ENCODE assay signal across 19 cellular contexts in the genomic region with DNA sequence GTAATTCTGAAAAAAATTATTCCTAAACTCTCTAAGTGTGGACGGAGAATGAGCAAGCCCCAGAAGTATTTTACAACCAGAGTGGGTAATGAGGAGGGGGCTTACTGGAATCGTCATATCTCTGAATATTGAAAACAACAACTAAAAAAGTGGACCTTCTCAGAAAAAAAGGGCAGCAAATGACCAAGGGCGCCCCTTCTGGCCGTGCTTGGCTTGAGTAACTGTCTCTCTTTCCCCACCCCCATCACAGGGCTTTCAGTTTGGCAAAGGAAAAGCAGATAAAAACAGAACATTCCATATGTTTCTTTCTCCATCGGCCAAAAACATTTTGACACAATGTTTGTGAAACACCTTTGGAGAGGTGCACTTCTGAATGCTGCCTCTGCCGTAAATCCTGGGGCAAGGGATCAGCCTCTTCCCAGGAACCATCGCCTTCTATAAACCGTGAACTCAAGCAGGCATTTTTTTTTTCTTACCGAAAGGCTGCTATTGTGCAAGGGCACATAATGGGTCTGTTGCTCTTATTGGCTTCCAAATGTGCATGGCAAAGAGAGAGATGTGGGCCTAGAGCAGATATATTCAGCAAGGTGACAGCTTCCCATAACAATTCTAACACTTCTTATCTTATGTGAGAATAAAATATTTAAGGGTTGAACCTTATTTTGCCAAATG.
A peak's percentile ranks its signal among the peaks of the same experiment; 100 is the strongest.
DNase-seq lines count a peak whose midpoint lies in the region; ATAC-seq, FAIRE-seq and TF ChIP-seq lines count a peak whose summit lies in the region.
"Had no signal": no experiment of that assay in that cellular context is flagged by ENCODE, and none has a peak within 500 bp of the region (broad histone marks: within the 10 kb centered on the region; RNA-seq: fewer than 3 reads in every experiment).

No MANE protein-coding gene starts in this region.

- H3F3A ChIP-seq in PC-3 (ENCODE audit: low read length, unreplicated experiment), result no peaks in the 10 kb centered on the region

- TF ChIP-seq CTCF in A673 (conservative IDR thresholded peaks at IDR 0.05; ENCODE audit: low read depth, low read length) (0 out of 2 replicates have a peak, but pooled peaks have one; percentile 16), PC-3 (conservative IDR thresholded peaks at IDR 0.05; ENCODE audit: low read depth, low read length) (peak; percentile 57; the same call in 1 of the 2 replicates), fibroblast of the aortic adventitia (IDR thresholded peaks at IDR 0.05; ENCODE audit: insufficient read depth, low read length) (peak; percentile 18)
- TF ChIP-seq CTCF in CD8-positive, alpha-beta T cell (IDR thresholded peaks at IDR 0.05), result no peak

- no peaks in the 10 kb centered on the region for H3K4me1 Mint-ChIP-seq in CD8-positive, alpha-beta T cell (ENCODE audit: low read depth)

- FAIRE-seq in small intestine (lab: Jason Lieb, UNC), result no peak
- FAIRE-seq: HTR-8/SVneo had no signal

- H3K36me3 ChIP-seq in A673 (ENCODE audit: insufficient read depth, low read length, poor library complexity, severe bottlenecking) (no peaks in the 10 kb centered on the region), H7 (replicated peaks; ENCODE audit: control insufficient read depth, insufficient read depth, low read length) (no peaks in the 10 kb centered on the region), PC-3 (ENCODE audit: low read depth, low read length) (no peaks in the 10 kb centered on the region), small intestine (ENCODE audit: control insufficient read depth in 2 of 2, insufficient read depth in 2 of 2, low read length in 2 of 2) (no peaks in the 10 kb centered on the region)
- no peaks in the 10 kb centered on the region for H3K36me3 ChIP-seq in CD8-positive, alpha-beta T cell (ENCODE audit: insufficient read depth, low read length)
- H3K36me3 ChIP-seq: uterus had no signal

- DNase-seq in A673 (ENCODE audit: low spot score) (no peak), H7 (peak; percentile 41), PC-3 (peak; percentile 5), fibroblast of the aortic adventitia (ENCODE audit: low read depth) (no peak), NOMO-1 treated with DMSO at 0.1 percent for 48 hours (lab: John Stamatoyannopoulos, UW; ENCODE audit: unreplicated experiment) (no peak), NCI-H128 (lab: John Stamatoyannopoulos, UW; ENCODE audit: unreplicated experiment) (no peak), small intestine (no peak)
- no peak for DNase-seq in CD8-positive, alpha-beta T cell
- DNase-seq: activated CD4-positive, alpha-beta memory T cell treated with anti-CD3 and anti-CD28 coated beads for 36 hours; activated T-cell treated with anti-CD3 and anti-CD28 coated beads, Interleukin-2, amount 50 U/mL, for 4 hours; left ventricle myocardium superior; naive B cell; NCI-H2171 treated with DMSO at 0.1 percent for 48 hours; SIG-M5; stomach; T1000; uterus had no signal

- H3K9me3 ChIP-seq in A673 (ENCODE audit: low read depth, low read length, poor library complexity, severe bottlenecking) (no peaks in the 10 kb centered on the region), PC-3 (ENCODE audit: low read length) (no peaks in the 10 kb centered on the region), small intestine (ENCODE audit: control insufficient read depth, low read depth) (no peaks in the 10 kb centered on the region)
- H3K9me3 ChIP-seq in CD8-positive, alpha-beta T cell (ENCODE audit: low read length), result no peaks in the 10 kb centered on the region
- H3K9me3 ChIP-seq: stomach, uterus had no signal

- H3K27ac ChIP-seq in A673 (ENCODE audit: low read depth, low read length, poor library complexity, severe bottlenecking) (no peak overlapping the region), PC-3 (ENCODE audit: low read length) (no peak overlapping the region), small intestine (ENCODE audit: low read depth in 1 of 2, low read length in 1 of 2) (no peak overlapping the region)
- no peak overlapping the region for H3K27ac ChIP-seq in CD8-positive, alpha-beta T cell (ENCODE audit: low read depth, low read length)
- H3K27ac ChIP-seq: stomach, uterus had no signal

- no peaks in the 10 kb centered on the region for H3K9me3 Mint-ChIP-seq in CD8-positive, alpha-beta T cell
- H3K9me3 Mint-ChIP-seq: activated CD4-positive, alpha-beta memory T cell treated with anti-CD3 and anti-CD28 coated beads for 36 hours had no signal

- no peak overlapping the region for H3K4me3 Mint-ChIP-seq in CD8-positive, alpha-beta T cell
- H3K4me3 Mint-ChIP-seq: activated CD4-positive, alpha-beta memory T cell treated with anti-CD3 and anti-CD28 coated beads for 36 hours; activated naive CD8-positive, alpha-beta T cell; activated T-cell treated with anti-CD3 and anti-CD28 coated beads, Interleukin-2, amount 50 U/mL, for 4 hours; naive B cell had no signal

- H3K27me3 ChIP-seq in A673 (replicated peaks; ENCODE audit: insufficient read depth, low read depth, low read length, poor library complexity), result no peaks in the 10 kb centered on the region
- H3K27me3 ChIP-seq in H7 (ENCODE audit: control insufficient read depth, insufficient read depth, low read length), result no peaks in the 10 kb centered on the region
- H3K27me3 ChIP-seq in PC-3 (ENCODE audit: low read length), result no peaks in the 10 kb centered on the region
- H3K27me3 ChIP-seq in CD8-positive, alpha-beta T cell (ENCODE audit: insufficient read depth, low read length), result no peaks in the 10 kb centered on the region
- no peaks in the 10 kb centered on the region for H3K27me3 ChIP-seq in small intestine (ENCODE audit: control insufficient read depth in 2 of 2, insufficient read depth in 2 of 2, low read length in 2 of 2)
- H3K27me3 ChIP-seq: stomach, uterus had no signal

- intact Hi-C loops in A673 (cut with micrococcal nuclease; ENCODE audit: unreplicated experiment) (no loop called here), PC-3 (cut with micrococcal nuclease) (no loop called here)
- intact Hi-C loops in CD8-positive, alpha-beta T cell (cut with DNase I, micrococcal nuclease), result no loop called here

- POLR2A ChIA-PET in A673 (lab: Charles Lee; ENCODE audit: low non-redundant PET), result no interaction called here
- POLR2A ChIA-PET in PC-3 (lab: Charles Lee; ENCODE audit: unreplicated experiment), result no interaction called here
- POLR2A ChIA-PET in CD8-positive, alpha-beta T cell (lab: Charles Lee), result no interaction called here

- H3K9me2 ChIP-seq in PC-3 (replicated peaks; ENCODE audit: low read length), result no peaks in the 10 kb centered on the region

- no peaks in the 10 kb centered on the region for H3K4me1 ChIP-seq in A673 (ENCODE audit: insufficient read depth, low read length, poor library complexity, severe bottlenecking)
- no peaks in the 10 kb centered on the region for H3K4me1 ChIP-seq in PC-3 (ENCODE audit: insufficient read depth, low read length)
- H3K4me1 ChIP-seq in CD8-positive, alpha-beta T cell (ENCODE audit: insufficient read depth, low read length), result no peaks in the 10 kb centered on the region
- no peaks in the 10 kb centered on the region for H3K4me1 ChIP-seq in small intestine (ENCODE audit: control insufficient read depth in 2 of 2, insufficient read depth in 1 of 2, low read depth in 1 of 2, low read length in 1 of 2)
- H3K4me1 ChIP-seq: stomach, uterus had no signal

- H3K27ac Mint-ChIP-seq in CD8-positive, alpha-beta T cell, result no peak overlapping the region
- H3K27ac Mint-ChIP-seq: activated CD4-positive, alpha-beta memory T cell treated with anti-CD3 and anti-CD28 coated beads for 36 hours; activated naive CD8-positive, alpha-beta T cell; naive B cell had no signal

- no peak overlapping the region for H2AFZ ChIP-seq in PC-3 (ENCODE audit: low read length)

- BruUV-seq in A673 (replicated peaks; lab: Mats Ljungman, UMichigan) (no TSS peak), PC-3 (replicated peaks; lab: Mats Ljungman, UMichigan) (no TSS peak)

- no peaks in the 10 kb centered on the region for H3K36me3 Mint-ChIP-seq in CD8-positive, alpha-beta T cell
- H3K36me3 Mint-ChIP-seq: activated CD4-positive, alpha-beta memory T cell treated with anti-CD3 and anti-CD28 coated beads for 36 hours; activated naive CD8-positive, alpha-beta T cell had no signal

- no peak for ATAC-seq in PC-3
- no peak for ATAC-seq in CD8-positive, alpha-beta T cell
- ATAC-seq: activated T-cell treated with anti-CD3 and anti-CD28 coated beads, Interleukin-2, amount 50 U/mL, for 4 hours had no signal

- H3K27me3 Mint-ChIP-seq in CD8-positive, alpha-beta T cell (ENCODE audit: low read depth), result no peaks in the 10 kb centered on the region

- H4K20me1 ChIP-seq in PC-3 (ENCODE audit: low read length), result no peaks in the 10 kb centered on the region

- no peak overlapping the region for H3K9ac ChIP-seq in PC-3 (ENCODE audit: low read length)

- no peak overlapping the region for H3K4me2 ChIP-seq in PC-3 (ENCODE audit: low read length)

- no peaks in the 10 kb centered on the region for H3K79me2 ChIP-seq in PC-3 (ENCODE audit: low read length)

- CTCF ChIA-PET in A673 (lab: Charles Lee) (no interaction called here), PC-3 (lab: Charles Lee) (no interaction called here)
- CTCF ChIA-PET in CD8-positive, alpha-beta T cell (lab: Charles Lee), result no interaction called here

- H3K4me3 ChIP-seq in A673 (ENCODE audit: low read depth, low read length, poor library complexity, severe bottlenecking) (no peak overlapping the region), H7 (ENCODE audit: insufficient read depth, low read depth, low read length) (no peak overlapping the region), PC-3 (ENCODE audit: low read length) (no peak overlapping the region), fibroblast of the aortic adventitia (ENCODE audit: low read depth, low read length) (no peak overlapping the region), small intestine (ENCODE audit: low read depth in 1 of 2, low read length in 2 of 2) (no peak overlapping the region)
- no peak overlapping the region for H3K4me3 ChIP-seq in CD8-positive, alpha-beta T cell (ENCODE audit: low read depth, low read length)
- H3K4me3 ChIP-seq: stomach, uterus had no signal

- WGBS in small intestine, 3 donors, result 65 to 74% (median 73%) methylated on average over 9 of the region's 9 CpGs

Comparison
In these comparisons a context has a peak if more than half of its experiments do, and no peak if none do; other contexts are left out.
1. DNase-seq: peak in H7 (single experiment) and PC-3 (single experiment); none in A673 (single experiment), fibroblast of the aortic adventitia (single experiment), NOMO-1 treated with DMSO at 0.1 percent for 48 hours (single experiment), NCI-H128 (single experiment), CD8-positive, alpha-beta T cell (0 of 7) and small intestine (single experiment).